21 cellular contexts compared by ENCODE assay signal in genomic region chr7:133358728-133359127, GRCh38.
A peak's percentile ranks its signal among the peaks of the same experiment; 100 is the strongest.
DNase-seq lines count a peak whose midpoint lies in the region; ATAC-seq, FAIRE-seq and TF ChIP-seq lines count a peak whose summit lies in the region.
"Had no signal": no experiment of that assay in that cellular context is flagged by ENCODE, and none has a peak within 500 bp of the region (broad histone marks: within the 10 kb centered on the region; RNA-seq: fewer than 3 reads in every experiment).

No MANE protein-coding gene starts in this region.

- H3K9me3 ChIP-seq in HUES48 (ENCODE audit: control insufficient read depth, insufficient read depth, low read length) (no peaks in the 10 kb centered on the region; the same call in 1 of the 2 replicates), mesenchymal stem cell (ENCODE audit: control insufficient read depth, low read length) (peaks cover 1% of the 10 kb centered on the region)

- H3K18ac ChIP-seq in mesenchymal stem cell (ENCODE audit: low read depth in 1 of 2, low read length in 2 of 2), result no peak overlapping the region

- no peak overlapping the region for H2AFZ ChIP-seq in mesenchymal stem cell (ENCODE audit: low read depth, low read length)

- no peak overlapping the region for H2AK5ac ChIP-seq in mesenchymal stem cell (ENCODE audit: low read length, severe bottlenecking)

- DNase-seq in AG08396 (ENCODE audit: low spot score), result peak; percentile 11
- peak; percentile 57 for DNase-seq in mesenchymal stem cell
- no peak for DNase-seq in activated gamma-delta T cell treated with Interleukin-2 at 50 U/mL for 16 hours
- DNase-seq in HTR-8/SVneo (ENCODE audit: insufficient read length, low spot score), result no peak
- no peak for DNase-seq in GM12891 (ENCODE audit: insufficient read length, low spot score)
- DNase-seq: activated CD4-positive, alpha-beta T cell treated with anti-CD3 and anti-CD28 coated beads for 36 hours; activated gamma-delta T cell; aorta; CD8-positive, alpha-beta memory T cell; dorsolateral prefrontal cortex; esophagus squamous epithelium; kidney; NCI-H1417; NCI-H69; SHP77 treated with DMSO at 0.1 percent for 48 hours; stomach; T-helper 9 cell had no signal

- H3K4me3 ChIP-seq in HUES48 (ENCODE audit: low read depth, low read length), result no peak overlapping the region
- H3K4me3 ChIP-seq in mesenchymal stem cell (ENCODE audit: insufficient read depth in 1 of 2, low read depth in 1 of 2, low read length in 2 of 2), result no peak overlapping the region
- H3K4me3 ChIP-seq: dorsolateral prefrontal cortex, esophagus squamous epithelium, stomach had no signal

- H3K23ac ChIP-seq in mesenchymal stem cell (ENCODE audit: low read length in 2 of 2), result no peak overlapping the region

- H2BK120ac ChIP-seq in mesenchymal stem cell (ENCODE audit: low read depth, low read length), result no peak overlapping the region

- H3K36me3 ChIP-seq in HUES48 (ENCODE audit: control insufficient read depth, insufficient read depth, low read length) (no peaks in the 10 kb centered on the region), mesenchymal stem cell (ENCODE audit: control insufficient read depth in 1 of 2, insufficient read depth in 2 of 2, low read depth in 1 of 2, low read length in 2 of 2) (peaks cover 5 to 9% of the 10 kb centered on the region in 2 experiments)

- H3K4me2 ChIP-seq in mesenchymal stem cell (ENCODE audit: low read length, poor library complexity, severe bottlenecking), result no peak overlapping the region

- H2BK15ac ChIP-seq in mesenchymal stem cell (ENCODE audit: low read depth, poor library complexity, severe bottlenecking), result no peak overlapping the region

- H3K79me1 ChIP-seq in mesenchymal stem cell (replicated peaks; ENCODE audit: low read length, poor library complexity, severe bottlenecking), result peaks cover 16% of the 10 kb centered on the region

- H3K9ac ChIP-seq in HUES48 (ENCODE audit: low read depth, low read length), result no peak overlapping the region
- H3K9ac ChIP-seq in mesenchymal stem cell (ENCODE audit: low read length), result peak overlapping the region; percentile 76

- H3K27ac ChIP-seq in HUES48 (ENCODE audit: low read depth, low read length), result peak overlapping the region; percentile 34
- no peak overlapping the region for H3K27ac ChIP-seq in mesenchymal stem cell (ENCODE audit: low read length, poor library complexity, severe bottlenecking)
- H3K27ac ChIP-seq: esophagus squamous epithelium, stomach had no signal

- H4K91ac ChIP-seq in mesenchymal stem cell (ENCODE audit: low read length), result no peak overlapping the region

- H3K4ac ChIP-seq in mesenchymal stem cell (ENCODE audit: low read depth in 1 of 2, low read length in 2 of 2), result no peak overlapping the region

- H3K9me3 Mint-ChIP-seq in brain, result peaks cover 5 to 22% (median 22%) of the 10 kb centered on the region in 5 experiments

- no peak for FAIRE-seq in HTR-8/SVneo (lab: Jason Lieb, UNC)
- no peak for FAIRE-seq in GM12891 (lab: Jason Lieb, UNC)
- FAIRE-seq: kidney had no signal

- H3K27me3 Mint-ChIP-seq in brain, result no peaks in the 10 kb centered on the region
- H3K27me3 Mint-ChIP-seq: activated CD4-positive, alpha-beta T cell treated with anti-CD3 and anti-CD28 coated beads for 36 hours; CD8-positive, alpha-beta memory T cell; memory B cell had no signal

- WGBS in mesenchymal stem cell, result 30% methylated on average over 2 of the region's 3 CpGs

- no peak overlapping the region for H4K8ac ChIP-seq in mesenchymal stem cell (ENCODE audit: low read length)

- peaks cover 23% of the 10 kb centered on the region for H3K4me1 Mint-ChIP-seq in brain
- H3K4me1 Mint-ChIP-seq: memory B cell had no signal

- no peak overlapping the region for H2BK5ac ChIP-seq in mesenchymal stem cell (ENCODE audit: low read depth, low read length, poor library complexity, severe bottlenecking)

- no peak overlapping the region for H2BK12ac ChIP-seq in mesenchymal stem cell (ENCODE audit: low read length in 2 of 2)

- peak overlapping the region in 4 of 5 experiments; percentile 12 to 67 (median 34) for H3K27ac Mint-ChIP-seq in brain
- H3K27ac Mint-ChIP-seq: activated CD4-positive, alpha-beta T cell treated with anti-CD3 and anti-CD28 coated beads for 36 hours; memory B cell had no signal

- H3K27me3 ChIP-seq in HUES48 (ENCODE audit: control insufficient read depth, insufficient read depth, low read length), result no peaks in the 10 kb centered on the region
- H3K27me3 ChIP-seq in mesenchymal stem cell (ENCODE audit: control insufficient read depth in 1 of 2, insufficient read depth in 1 of 2, low read length in 2 of 2), result no peaks in the 10 kb centered on the region
- H3K27me3 ChIP-seq: dorsolateral prefrontal cortex, esophagus squamous epithelium, stomach had no signal

- H3K36me3 Mint-ChIP-seq in brain, result peaks cover 66% of the 10 kb centered on the region

- H3K14ac ChIP-seq in mesenchymal stem cell (ENCODE audit: low read length in 2 of 2), result no peak overlapping the region

- H3K4me3 Mint-ChIP-seq in brain, result peak overlapping the region in 1 of 5 experiments; percentile 8
- H3K4me3 Mint-ChIP-seq: activated CD4-positive, alpha-beta T cell treated with anti-CD3 and anti-CD28 coated beads for 36 hours; CD8-positive, alpha-beta memory T cell; memory B cell had no signal

- ATAC-seq in GM21381 (IDR thresholded peaks at IDR 0.05; ENCODE audit: unreplicated experiment), result no peak
- ATAC-seq: activated CD4-positive, alpha-beta T cell treated with anti-CD3 and anti-CD28 coated beads for 36 hours had no signal

- H3K4me1 ChIP-seq in HUES48 (ENCODE audit: control insufficient read depth, insufficient read depth, low read length), result peaks cover 40% of the 10 kb centered on the region
- H3K4me1 ChIP-seq in mesenchymal stem cell (ENCODE audit: control insufficient read depth, insufficient read depth, low read depth, low read length), result no peaks in the 10 kb centered on the region
- H3K4me1 ChIP-seq: esophagus squamous epithelium had no signal

- TF ChIP-seq POLR2A in GM12891 (IDR thresholded peaks at IDR 0.05; ENCODE audit: low read depth, low read length), result no peak

- no peak for TF ChIP-seq CTCF in brain (conservative IDR thresholded peaks at IDR 0.05)

TF ChIP-seq in GM12891, 5 proteins besides CTCF, POLR2A, EP300 and RAD21:
- TF ChIP-seq POLR2AphosphoS5 (IDR thresholded peaks at IDR 0.05; ENCODE audit: low read depth, low read length), result no peak
- TF ChIP-seq PAX5 (IDR thresholded peaks at IDR 0.05; ENCODE audit: insufficient read depth, low read length, severe bottlenecking), result no peak
- TF ChIP-seq TAF1 (IDR thresholded peaks at IDR 0.05; ENCODE audit: low read depth, low read length), result no peak
- TF ChIP-seq SPI1 (IDR thresholded peaks at IDR 0.05; ENCODE audit: low read depth, low read length), result no peak
- no peak for TF ChIP-seq POU2F2 (IDR thresholded peaks at IDR 0.05; ENCODE audit: low read depth, low read length)

Comparison
In these comparisons a context has a peak if more than half of its experiments do, and no peak if none do; other contexts are left out.
1. DNase-seq: peak in AG08396 (single experiment) and mesenchymal stem cell (single experiment); none in activated gamma-delta T cell treated with Interleukin-2 at 50 U/mL for 16 hours (single experiment), HTR-8/SVneo (single experiment) and GM12891 (single experiment).